9 cellular contexts compared by ENCODE assay signal in genomic region chr9:84697494-84698114, GRCh38. TPM values are rescaled to one million over a fixed set of nuclear protein-coding genes. Genes with fewer than 3 reads are reported as not detected.
DNase-seq lines count a peak whose midpoint lies in the region; ATAC-seq and TF ChIP-seq lines count a peak whose summit lies in the region.
"Had no signal": no experiment of that assay in that cellular context is flagged by ENCODE, and none has a peak within 500 bp of the region (broad histone marks: within the 10 kb centered on the region; RNA-seq: fewer than 3 reads in every experiment).

No MANE protein-coding gene starts in this region.

- DNase-seq in DMS53 (lab: John Stamatoyannopoulos, UW) (peak; percentile 41), DMS53 treated with DMSO at 0.1 percent for 48 hours (lab: John Stamatoyannopoulos, UW; ENCODE audit: unreplicated experiment) (no peak), RPMI8226 (peak; percentile 25), MCF 10A (ENCODE audit: unreplicated experiment) (peak; percentile 71), iPS-NIHi11 (ENCODE audit: low spot score) (peak; percentile 81)
- peak; percentile 2 to 18 (median 10) for DNase-seq in stimulated activated CD4-positive, alpha-beta T cell treated with anti-CD3 and anti-CD28 coated beads, Interleukin-1b, Interleukin-23, amount 100 ng/mL, for 24 hours (ENCODE audit: low read depth in 4 of 4, low spot score in 1 of 4)

- POLR2A ChIA-PET in MCF 10A (lab: Yijun Ruan, JAX), result interaction anchor here (1.0 to 1.1 kb wide), 3 partner anchors 8 to 531 kb away, joined by 3 read pairs; no protein-coding TSS in a partner anchor

- TF ChIP-seq CTCF in MCF 10A (IDR thresholded peaks at IDR 0.05; ENCODE audit: unreplicated experiment), result peak; percentile 67

- no peaks in the 10 kb centered on the region for H3K9me3 Mint-ChIP-seq in MCF 10A (ENCODE audit: unreplicated experiment)

- intact Hi-C loops in MCF 10A (cut with micrococcal nuclease), result loop anchor here (1.0 to 5.0 kb wide), 7 partner anchors 84 to 915 kb away; no protein-coding TSS in a partner anchor

- no peaks in the 10 kb centered on the region for H3K27me3 Mint-ChIP-seq in MCF 10A (ENCODE audit: insufficient read depth, unreplicated experiment)
- H3K27me3 Mint-ChIP-seq: B cell had no signal

- peaks cover 5% of the 10 kb centered on the region for H3K4me1 Mint-ChIP-seq in MCF 10A (ENCODE audit: insufficient read depth, unreplicated experiment)
- H3K4me1 Mint-ChIP-seq: B cell had no signal

- CTCF ChIA-PET in MCF 10A (lab: Yijun Ruan, JAX), result interaction anchor here (0.6 to 6.7 kb wide), 74 partner anchors 8 to 1903 kb away, joined by 3 to 65 read pairs (median 4); no protein-coding TSS in a partner anchor

- no peaks in the 10 kb centered on the region for H3K36me3 Mint-ChIP-seq in MCF 10A (ENCODE audit: insufficient read depth, unreplicated experiment)

- H3K27ac Mint-ChIP-seq in MCF 10A (ENCODE audit: low read depth, unreplicated experiment), result no peak overlapping the region
- H3K27ac Mint-ChIP-seq: B cell had no signal

- ATAC-seq in HG03159 (IDR thresholded peaks at IDR 0.05; ENCODE audit: unreplicated experiment) (peak; percentile 39), HG02840 (IDR thresholded peaks at IDR 0.05; ENCODE audit: low FRiP score, unreplicated experiment) (no peak)

- BruUV-seq in MCF 10A (replicated peaks; lab: Mats Ljungman, UMichigan), result no TSS peak

- no peak overlapping the region for H3K4me3 Mint-ChIP-seq in MCF 10A (ENCODE audit: unreplicated experiment)
- H3K4me3 Mint-ChIP-seq: B cell had no signal

RNA-seq across cellular contexts. Expression of gene NTRK2, which starts 28.1 kb away (rescaled TPM):
- not detected in 2 replicates for total RNA-seq in MCF 10A (2022)
